8 cellular contexts compared by ENCODE assay signal in the genomic region with DNA sequence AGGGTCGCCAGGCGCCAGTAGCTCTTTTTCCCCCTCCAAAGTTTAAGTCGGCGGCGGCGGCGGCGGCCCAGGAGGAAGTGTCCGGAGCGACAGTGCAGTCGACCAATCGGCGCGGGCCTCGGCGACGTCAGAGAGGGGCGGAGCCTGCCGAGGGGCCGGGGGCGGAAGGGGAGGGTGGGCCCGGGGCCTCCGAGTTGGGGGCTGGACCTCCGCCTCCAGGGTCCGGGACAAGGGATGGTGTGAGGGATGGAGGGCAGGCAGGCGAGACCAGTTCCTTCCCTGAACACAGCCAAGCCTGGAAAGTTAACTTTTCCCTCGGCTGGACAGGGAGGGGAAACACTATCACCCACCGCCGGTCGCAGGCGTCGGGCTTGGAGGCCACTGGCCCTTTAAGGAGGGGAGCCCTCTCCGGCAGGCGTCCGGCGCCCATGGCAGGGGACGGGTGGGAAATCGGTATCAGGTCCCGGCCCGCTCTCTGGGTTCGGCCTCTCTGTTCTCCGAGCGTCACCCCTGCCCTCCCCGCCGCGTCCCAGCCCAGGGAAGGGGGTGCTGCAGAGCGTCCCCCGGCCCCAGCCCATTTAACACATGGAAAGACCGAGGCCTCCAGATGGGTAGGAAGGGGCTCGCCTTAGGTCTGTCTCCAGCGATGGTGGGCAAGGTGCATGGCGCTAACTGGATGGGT. TPM values are rescaled to one million over a fixed set of nuclear protein-coding genes. Genes with fewer than 3 reads are reported as not detected.
DNase-seq lines count a peak whose midpoint lies in the region; ATAC-seq, FAIRE-seq and TF ChIP-seq lines count a peak whose summit lies in the region.

A gene (minus strand): TSS at position 81 of the 682 bp plus-strand sequence. CDS start 744 bp downstream, outside the sequence.

- dilution Hi-C loops in mammary epithelial cell (cut with HindIII; ENCODE audit: low sequenced_read_pairs): no loop called here

- 1% methylated on average over 12 of the region's 52 CpGs for WGBS in mammary epithelial cell (ENCODE audit: low coverage, missing lambda C conversion rate)
- 0 to 2% (median 1%) methylated on average over 20 to 52 of the region's 52 CpGs for WGBS in small intestine, 3 donors

- peak within 1 kb of the TSS; percentile 78 for H2AFZ ChIP-seq in DND-41 (ENCODE audit: low read depth, low read length)
- peak within 1 kb of the TSS; percentile 69 for H2AFZ ChIP-seq in mammary epithelial cell (ENCODE audit: low read depth, low read length)

- intact Hi-C loops in activated B cell treated with CpG ODN at 0.5 μM for 24 hours (cut with micrococcal nuclease): loop anchor here (1.0 to 2.0 kb wide), 2 partner anchors 70 to 395 kb away; no protein-coding TSS in a partner anchor
- intact Hi-C loops in mammary epithelial cell (cut with micrococcal nuclease): loop anchor here (2.0 to 5.0 kb wide), 2 partner anchors 14 to 85 kb away; no protein-coding TSS in a partner anchor

- in situ Hi-C loops in mammary epithelial cell (cut with MboI; ENCODE audit: low sequenced_read_pairs in 2 of 2): no loop called here

- POLR2A ChIA-PET in activated B cell treated with CpG ODN at 0.5 μM for 24 hours (lab: Charles Lee): interaction anchor here (0.5 to 1.6 kb wide), 12 partner anchors 12 to 1907 kb away, joined by 3 to 11 read pairs (median 4); a partner anchor contains a TSS

- H3K4me3 ChIP-seq in DND-41 (ENCODE audit: low read depth in 1 of 2, low read length in 2 of 2) (peak within 1 kb of the TSS; percentile 76 to 95), mammary epithelial cell (replicated peaks in 1 of 3; ENCODE audit: insufficient read depth in 1 of 3, low read depth in 2 of 3, low read length in 3 of 3) (peak within 1 kb of the TSS; percentile 59 to 91 (median 63)), small intestine (ENCODE audit: low read depth in 1 of 2, low read length in 2 of 2) (peak within 1 kb of the TSS; percentile 84 to 97)

- H3K9me3 ChIP-seq in DND-41 (ENCODE audit: insufficient read depth, low read length, severe bottlenecking) (no peaks in the 10 kb centered on the region), mammary epithelial cell (replicated peaks; ENCODE audit: insufficient read depth, low read length) (no peaks in the 10 kb centered on the region), small intestine (ENCODE audit: control insufficient read depth, low read depth) (no peaks in the 10 kb centered on the region)

- DNase-seq in DND-41 (peak; percentile 93), HCEC 1CT (peak; percentile 75), NCI-H2171 (lab: John Stamatoyannopoulos, UW) (peak; percentile 58), activated B cell treated with CpG ODN at 0.5 μM for 24 hours (peak; percentile 92), mammary epithelial cell (peak; percentile 72), iPS-NIHi7 (ENCODE audit: extremely low spot score) (peak; percentile 96), small intestine (peak; percentile 81)

- TF ChIP-seq CTCF in DND-41 (IDR thresholded peaks at IDR 0.05; ENCODE audit: borderline replicate concordance, extremely low read depth, low read length, poor library complexity, severe bottlenecking) (no peak), activated B cell treated with CpG ODN at 0.5 μM for 24 hours (IDR thresholded peaks at IDR 0.05) (no peak), mammary epithelial cell (conservative IDR thresholded peaks at IDR 0.05 in 1 of 2, IDR thresholded peaks at IDR 0.05 in 1 of 2; ENCODE audit: extremely low read depth in 1 of 2, insufficient read depth in 1 of 2, low read depth in 1 of 2, low read length in 2 of 2) (no peak)

- H3K27me3 Mint-ChIP-seq in activated B cell treated with CpG ODN at 0.5 μM for 24 hours: no peaks in the 10 kb centered on the region

- BruUV-seq in mammary epithelial cell (replicated peaks; lab: Mats Ljungman, UMichigan): no TSS peak

- H3K27ac Mint-ChIP-seq in activated B cell treated with CpG ODN at 0.5 μM for 24 hours: peak within 1 kb of the TSS; percentile 97

- FAIRE-seq in small intestine (lab: Jason Lieb, UNC): no peak

- H3K27me3 ChIP-seq in DND-41 (ENCODE audit: insufficient read depth, low read length, poor library complexity): no peaks in the 10 kb centered on the region
- H3K27me3 ChIP-seq in mammary epithelial cell (ENCODE audit: insufficient read depth, low read length): no peaks in the 10 kb centered on the region
- no peaks in the 10 kb centered on the region for H3K27me3 ChIP-seq in small intestine (ENCODE audit: control insufficient read depth in 2 of 2, insufficient read depth in 2 of 2, low read length in 2 of 2)

- peaks cover 41% of the 10 kb centered on the region for H3K36me3 Mint-ChIP-seq in activated B cell treated with CpG ODN at 0.5 μM for 24 hours (ENCODE audit: low read depth)

- H3K9ac ChIP-seq in DND-41 (ENCODE audit: low read depth, low read length): peak within 1 kb of the TSS; percentile 95
- H3K9ac ChIP-seq in mammary epithelial cell (ENCODE audit: insufficient read depth, low read length): peak within 1 kb of the TSS; percentile 87

- peaks cover 76% of the 10 kb centered on the region for H3K4me1 Mint-ChIP-seq in activated B cell treated with CpG ODN at 0.5 μM for 24 hours

- H3K79me2 ChIP-seq in DND-41 (ENCODE audit: insufficient read depth, low read length) (peaks cover 44% of the 10 kb centered on the region), mammary epithelial cell (ENCODE audit: insufficient read depth, low read length) (peaks cover 40% of the 10 kb centered on the region)

- no peaks in the 10 kb centered on the region for H3K9me3 Mint-ChIP-seq in activated B cell treated with CpG ODN at 0.5 μM for 24 hours

- H3K27ac ChIP-seq in DND-41 (ENCODE audit: low read length) (peak within 1 kb of the TSS; percentile 95), mammary epithelial cell (ENCODE audit: insufficient read depth, low read depth, low read length) (peak within 1 kb of the TSS; percentile 82), small intestine (ENCODE audit: low read depth in 1 of 2, low read length in 1 of 2) (peak within 1 kb of the TSS; percentile 81 to 90)

- H3K4me1 ChIP-seq in DND-41 (ENCODE audit: insufficient read depth, low read length) (peaks cover 63% of the 10 kb centered on the region), mammary epithelial cell (ENCODE audit: insufficient read depth, low read length) (peaks cover 32% of the 10 kb centered on the region), small intestine (ENCODE audit: control insufficient read depth in 2 of 2, insufficient read depth in 1 of 2, low read depth in 1 of 2, low read length in 1 of 2) (peaks cover 0 to 5% of the 10 kb centered on the region in 2 donors)

- H4K20me1 ChIP-seq in DND-41 (ENCODE audit: insufficient read depth, low read length) (peaks cover 56% of the 10 kb centered on the region), mammary epithelial cell (ENCODE audit: insufficient read depth, low read length) (no peaks in the 10 kb centered on the region)

- H3K4me2 ChIP-seq in DND-41 (ENCODE audit: insufficient read depth, low read length) (peak within 1 kb of the TSS; percentile 90), mammary epithelial cell (ENCODE audit: insufficient read depth, low read depth, low read length) (peak within 1 kb of the TSS; percentile 81)

- peak within 1 kb of the TSS; percentile 94 for H3K4me3 Mint-ChIP-seq in activated B cell treated with CpG ODN at 0.5 μM for 24 hours

- CTCF ChIA-PET in activated B cell treated with CpG ODN at 0.5 μM for 24 hours (lab: Charles Lee) (interaction anchor here (1.0 to 2.4 kb wide), 3 partner anchors 11 to 55 kb away, joined by 3 to 15 read pairs (median 10); no protein-coding TSS in a partner anchor), mammary epithelial cell (lab: Charles Lee; ENCODE audit: low non-redundant PET) (no interaction called here)

- peaks cover 42% of the 10 kb centered on the region for H3K36me3 ChIP-seq in DND-41 (ENCODE audit: insufficient read depth, low read length)
- H3K36me3 ChIP-seq in mammary epithelial cell (ENCODE audit: insufficient read depth, low read length): peaks cover 5% of the 10 kb centered on the region
- H3K36me3 ChIP-seq in small intestine (ENCODE audit: control insufficient read depth in 2 of 2, insufficient read depth in 2 of 2, low read length in 2 of 2): peaks cover 5 to 6% of the 10 kb centered on the region in 2 donors

- peak; percentile 43 for ATAC-seq in DND-41 (ENCODE audit: insufficient read depth, low read depth)
- peak; percentile 47 for ATAC-seq in activated B cell treated with CpG ODN at 0.5 μM for 24 hours (ENCODE audit: low read depth)
- ATAC-seq in HG02938 (IDR thresholded peaks at IDR 0.05; ENCODE audit: unreplicated experiment): no peak

RNA-seq across cellular contexts. Expression of the gene that starts here (rescaled TPM):
- 157 and 191 TPM in 2 replicates for total RNA-seq in activated B cell treated with CpG ODN at 0.5 μM for 24 hours
- total RNA-seq in mammary epithelial cell: 10 to 100 TPM; 20.2 to 55.5 TPM
- polyA plus RNA-seq in mammary epithelial cell: 23.9 TPM
- polyA minus RNA-seq in mammary epithelial cell: 21.0 TPM
- 10 to 100 TPM; 30.7 to 87.4 (median 71.9) TPM for polyA plus RNA-seq in small intestine
